ENCODE assay signal across 10 cellular contexts in the genomic region with DNA sequence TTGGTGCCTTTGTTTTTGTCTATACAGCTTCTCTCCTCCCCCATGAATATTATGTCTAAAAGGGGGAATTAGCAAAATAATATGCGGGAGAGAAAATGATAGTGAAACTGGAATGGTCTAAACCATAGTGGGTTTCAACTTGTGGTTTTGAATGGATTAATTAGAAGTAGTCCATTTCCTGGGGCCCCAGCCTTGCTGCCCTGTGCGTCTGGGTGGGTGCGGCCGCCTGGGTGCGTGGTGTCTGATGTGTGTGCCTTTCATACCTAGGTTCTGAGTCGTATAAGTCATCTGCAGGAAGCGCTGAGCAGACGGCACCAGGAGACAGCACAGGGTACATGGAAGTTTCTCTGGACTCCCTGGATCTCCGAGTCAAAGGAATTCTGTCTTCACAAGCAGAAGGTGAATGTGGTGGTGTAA.
DNase-seq lines count a peak whose midpoint lies in the region; ATAC-seq and TF ChIP-seq lines count a peak whose summit lies in the region.
"Had no signal": no experiment of that assay in that cellular context is flagged by ENCODE, and none has a peak within 500 bp of the region (broad histone marks: within the 10 kb centered on the region; RNA-seq: fewer than 3 reads in every experiment).

No MANE protein-coding gene starts in this region.

- H3K9me3 ChIP-seq in RWPE2 (ENCODE audit: severe bottlenecking), result no peaks in the 10 kb centered on the region

- no peak overlapping the region for H3K4me3 Mint-ChIP-seq in mesothelial cell of epicardium

- in situ Hi-C loops in KBM-7 (cut with MboI; ENCODE audit: low pct_unique_long_range_greater_than_20kb, low sequenced_read_pairs), result no loop called here

- peaks cover 62% of the 10 kb centered on the region for H3K36me3 ChIP-seq in RWPE2 (ENCODE audit: low read depth)

- H3K4me1 ChIP-seq in RWPE2 (ENCODE audit: insufficient read depth, poor library complexity, severe bottlenecking), result peaks cover 11% of the 10 kb centered on the region

- H3K27ac Mint-ChIP-seq in mesothelial cell of epicardium, result no peak overlapping the region

- H3K27me3 ChIP-seq in RWPE2 (ENCODE audit: insufficient read depth, poor library complexity, severe bottlenecking), result no peaks in the 10 kb centered on the region
- H3K27me3 ChIP-seq: dorsolateral prefrontal cortex had no signal

- peaks cover 12% of the 10 kb centered on the region for H3K9me3 Mint-ChIP-seq in mesothelial cell of epicardium

- peak overlapping the region; percentile 63 for H3K27ac ChIP-seq in RWPE2 (ENCODE audit: poor library complexity, severe bottlenecking)
- H3K27ac ChIP-seq: dorsolateral prefrontal cortex had no signal

- TF ChIP-seq CTCF in RWPE2 (IDR thresholded peaks at IDR 0.05; ENCODE audit: poor library complexity, severe bottlenecking) (no peak), mesothelial cell of epicardium (IDR thresholded peaks at IDR 0.05; ENCODE audit: unreplicated experiment) (no peak)

- H3K27me3 Mint-ChIP-seq in mesothelial cell of epicardium (ENCODE audit: low read depth), result no peaks in the 10 kb centered on the region

- DNase-seq in RWPE2 (ENCODE audit: low spot score), result no peak
- peak; percentile 41 for DNase-seq in dedifferentiated amniotic fluid mesenchymal stem cell (ENCODE audit: extremely low spot score)
- peak; percentile 17 to 23 for DNase-seq in stimulated activated CD8-positive, alpha-beta memory T cell treated with anti-CD3 and anti-CD28 coated beads, Interleukin-15, amount 100 ng/mL, for 48 hours (ENCODE audit: low read depth in 2 of 2)
- DNase-seq in occipital lobe (lab: John Stamatoyannopoulos, UW), result no peak
- DNase-seq in KBM-7, result no peak
- DNase-seq in mesothelial cell of epicardium (ENCODE audit: low spot score in 2 of 2, unreplicated experiment in 2 of 2), result no peak

- peak; percentile 36 for ATAC-seq in GM19351 (IDR thresholded peaks at IDR 0.05; ENCODE audit: unreplicated experiment)
- peak; percentile 92 for ATAC-seq in RWPE2 (ENCODE audit: low read depth)
- no peak for ATAC-seq in HG03025 (IDR thresholded peaks at IDR 0.05; ENCODE audit: low FRiP score, unreplicated experiment)
- ATAC-seq: HepG2 had no signal

- no peak overlapping the region for H3K4me3 ChIP-seq in RWPE2 (ENCODE audit: severe bottlenecking)
- H3K4me3 ChIP-seq: dorsolateral prefrontal cortex had no signal

- H3K4me1 Mint-ChIP-seq in mesothelial cell of epicardium, result no peaks in the 10 kb centered on the region

- peaks cover 75% of the 10 kb centered on the region for H3K36me3 Mint-ChIP-seq in mesothelial cell of epicardium

Comparison
In these comparisons a context has a peak if more than half of its experiments do, and no peak if none do; other contexts are left out.
1. DNase-seq: peak in dedifferentiated amniotic fluid mesenchymal stem cell (single experiment) and stimulated activated CD8-positive, alpha-beta memory T cell treated with anti-CD3 and anti-CD28 coated beads, Interleukin-15, amount 100 ng/mL, for 48 hours (2 of 2); none in RWPE2 (single experiment), occipital lobe (single experiment), KBM-7 (single experiment) and mesothelial cell of epicardium (0 of 2).